Comparison of ENCODE assay signal across 1 cellular context in the genomic region with DNA sequence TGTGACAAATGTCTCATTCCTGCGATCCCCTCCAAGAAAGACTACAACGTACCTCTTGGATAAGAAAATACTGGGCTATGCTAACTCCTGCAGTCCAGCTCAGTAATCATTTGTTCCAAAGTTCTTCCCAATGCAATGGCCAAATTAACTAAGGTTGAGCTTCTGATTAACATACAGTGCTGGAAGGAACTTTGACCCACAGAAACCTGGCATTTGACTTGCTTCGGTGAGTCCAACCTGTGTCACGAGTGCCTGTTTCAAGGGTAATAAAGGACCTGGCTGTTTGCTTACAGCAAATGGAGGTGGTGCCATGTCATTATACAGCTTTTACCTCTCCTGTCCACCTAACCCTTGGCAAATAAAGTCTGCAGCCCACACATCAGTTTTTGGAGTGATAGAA.
TF ChIP-seq lines count a peak whose summit lies in the region.

No MANE protein-coding gene starts in this region.

TF ChIP-seq in IMR-90, 13 proteins besides CTCF, POLR2A, EP300 and RAD21:
- TF ChIP-seq MAFK (IDR thresholded peaks at IDR 0.05; ENCODE audit: low read depth, low read length), result no peak
- TF ChIP-seq RFX5 (IDR thresholded peaks at IDR 0.05; ENCODE audit: low read depth, low read length), result no peak
- TF ChIP-seq BHLHE40 (IDR thresholded peaks at IDR 0.05; ENCODE audit: low read depth, low read length), result no peak
- TF ChIP-seq MXI1 (IDR thresholded peaks at IDR 0.05; ENCODE audit: borderline replicate concordance, low read depth, low read length), result no peak
